Comparison of ENCODE assay signal across 9 cellular contexts in the genomic region with DNA sequence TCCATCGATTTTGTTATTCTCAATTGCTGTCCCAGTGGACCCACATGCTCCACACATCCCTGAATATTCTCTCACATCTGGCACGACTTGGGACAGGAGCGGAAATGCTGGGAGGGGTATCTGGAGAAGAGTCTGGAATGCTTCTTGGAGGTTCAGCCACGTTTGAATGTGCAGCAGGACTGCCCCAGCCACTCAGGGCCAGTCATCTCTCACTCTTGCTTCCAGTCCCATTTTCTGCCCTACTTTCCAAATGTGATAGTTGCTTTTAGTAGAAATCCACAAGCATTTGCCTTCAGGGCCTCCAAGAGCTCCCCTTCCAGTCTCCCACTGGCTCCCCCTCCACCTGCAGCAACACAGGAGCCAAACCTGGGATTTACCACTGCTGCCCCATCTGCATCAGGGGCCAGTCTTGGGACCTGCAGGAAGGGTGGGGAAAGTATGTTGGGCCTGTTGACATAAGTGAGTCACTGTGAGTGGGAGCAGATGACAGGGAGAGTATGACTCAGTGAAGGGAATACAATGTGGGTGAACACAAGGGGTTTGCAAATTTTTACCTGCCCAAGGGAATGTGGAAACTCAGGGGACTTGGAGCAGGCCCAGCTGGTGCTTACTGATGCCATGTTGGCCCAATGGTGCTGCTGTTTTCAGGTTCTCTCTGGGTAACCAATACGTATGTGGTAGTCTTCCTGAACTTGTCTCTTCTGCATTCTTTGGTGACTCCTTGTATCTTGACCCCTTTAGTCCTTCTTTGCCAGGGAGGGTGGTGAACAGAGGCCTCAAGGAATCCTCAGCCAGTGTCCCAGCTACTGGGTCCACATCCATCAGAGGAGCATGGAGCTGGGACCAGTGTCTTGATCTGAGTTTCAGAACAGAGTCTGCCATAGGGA.
A peak's percentile ranks its signal among the peaks of the same experiment; 100 is the strongest.
DNase-seq lines count a peak whose midpoint lies in the region; ATAC-seq and TF ChIP-seq lines count a peak whose summit lies in the region.
"Had no signal": no experiment of that assay in that cellular context is flagged by ENCODE, and none has a peak within 500 bp of the region (broad histone marks: within the 10 kb centered on the region; RNA-seq: fewer than 3 reads in every experiment).

No MANE protein-coding gene starts in this region.

- WGBS in lower leg skin, 2 donors = 50 to 53% methylated on average over 5 of the region's 5 CpGs

- TF ChIP-seq CTCF in lower leg skin (IDR thresholded peaks at IDR 0.05) = no peak

- intact Hi-C loops in lower leg skin (cut with DNase I; ENCODE audit: low total_unique reads) = no loop called here

- H3K4me3 ChIP-seq in lower leg skin (ENCODE audit: low read depth, poor library complexity, severe bottlenecking) = no peak overlapping the region
- H3K4me3 ChIP-seq: neural progenitor cell had no signal

- ATAC-seq in GM21576 (IDR thresholded peaks at IDR 0.05; ENCODE audit: unreplicated experiment) (no peak), HG02678 (IDR thresholded peaks at IDR 0.05; ENCODE audit: unreplicated experiment) (no peak)

- DNase-seq in AG20443 (ENCODE audit: low spot score) = peak; percentile 38
- DNase-seq in H4 (ENCODE audit: low spot score) = peak; percentile 52
- DNase-seq in activated T-cell treated with anti-CD3 and anti-CD28 coated beads, Interleukin-2, amount 50 U/mL, for 48 hours = peak; percentile 27 to 31
- DNase-seq in kidney glomerular epithelial cell (lab: John Stamatoyannopoulos, UW) = peak; percentile 73
- DNase-seq in lower leg skin (ENCODE audit: low spot score in 2 of 2) = no peak
- no peak for DNase-seq in stimulated activated naive CD4-positive, alpha-beta T cell treated with Interleukin-2 at 50 U/mL for 16 hours (lab: John Stamatoyannopoulos, UW)

- no peak for TF ChIP-seq POLR2A in lower leg skin (IDR thresholded peaks at IDR 0.05)

Comparison
In these comparisons a context has a peak if more than half of its experiments do, and no peak if none do; other contexts are left out.
1. DNase-seq: peak in AG20443 (single experiment), H4 (single experiment), activated T-cell treated with anti-CD3 and anti-CD28 coated beads, Interleukin-2, amount 50 U/mL, for 48 hours (2 of 2) and kidney glomerular epithelial cell (single experiment); none in lower leg skin (0 of 2) and stimulated activated naive CD4-positive, alpha-beta T cell treated with Interleukin-2 at 50 U/mL for 16 hours (single experiment).